In genomic region chr1:148522072-148522471, GRCh38 we compare ENCODE assay signal across 8 cellular contexts. TPM values are rescaled to one million over a fixed set of nuclear protein-coding genes. Genes with fewer than 3 reads are reported as not detected.
DNase-seq lines count a peak whose midpoint lies in the region; ATAC-seq and TF ChIP-seq lines count a peak whose summit lies in the region.
"Not testable (repeated sequence)": the region's sequence is repeated elsewhere in the genome, so short reads cannot be mapped to it uniquely, and the experiment has no call there.

No MANE protein-coding gene starts in this region.

- H3K4me1 Mint-ChIP-seq in WTC11; progenitor cell of endocrine pancreas (ENCODE audit: low read depth): not testable (repeated sequence)

- H3K4me3 ChIP-seq in GM06990 (replicated peaks; ENCODE audit: low read depth, low read length) (peak overlapping the region; percentile 22), left ventricle myocardium inferior (peak overlapping the region; percentile 63)

- not testable (repeated sequence) for H3K36me3 Mint-ChIP-seq in WTC11; progenitor cell of endocrine pancreas (ENCODE audit: insufficient read depth)

- not testable (repeated sequence) for TF ChIP-seq CTCF in GM06990 (IDR thresholded peaks at IDR 0.05; ENCODE audit: insufficient read depth, low read length, poor library complexity, severe bottlenecking); WTC11 (IDR thresholded peaks at IDR 0.05); left ventricle myocardium inferior (IDR thresholded peaks at IDR 0.05; ENCODE audit: borderline replicate concordance); progenitor cell of endocrine pancreas (IDR thresholded peaks at IDR 0.05; ENCODE audit: unreplicated experiment)

- H3K36me3 ChIP-seq in GM06990 (ENCODE audit: control insufficient read depth, insufficient read depth, low read length); left ventricle myocardium inferior: not testable (repeated sequence)

- DNase-seq in GM06990 (ENCODE audit: extremely low read depth, insufficient read length) = peak; percentile 84
- DNase-seq in NCI-H446 treated with DMSO at 0.1 percent for 48 hours (lab: John Stamatoyannopoulos, UW) = peak; percentile 32
- peak; percentile 83 for DNase-seq in WTC11 (ENCODE audit: low spot score)
- DNase-seq in astrocyte of the hippocampus (ENCODE audit: low read depth, low spot score) = peak; percentile 92
- DNase-seq in left ventricle myocardium inferior = peak; percentile 77
- peak; percentile 58 for DNase-seq in progenitor cell of endocrine pancreas (ENCODE audit: low spot score, unreplicated experiment)
- peak; percentile 75 for DNase-seq in superior temporal gyrus (ENCODE audit: extremely low spot score)

- not testable (repeated sequence) for H3K27me3 Mint-ChIP-seq in WTC11 (ENCODE audit: low read depth); progenitor cell of endocrine pancreas

- H3K4me1 ChIP-seq in left ventricle myocardium inferior = not testable (repeated sequence)

- POLR2A ChIA-PET in WTC11 (lab: Charles Lee) = interaction anchor here (1.4 kb wide), 1 partner anchor 188 kb away, joined by 10 read pairs; no protein-coding TSS in a partner anchor

- not testable (repeated sequence) for H3K9me3 Mint-ChIP-seq in WTC11; progenitor cell of endocrine pancreas (ENCODE audit: low read depth)

- ATAC-seq in HG03196 (IDR thresholded peaks at IDR 0.05; ENCODE audit: unreplicated experiment) (peak; percentile 57), WTC11 (peak; percentile 28)

- H3K27ac ChIP-seq in left ventricle myocardium inferior (replicated peaks) = peak overlapping the region; percentile 40

- H3K27ac Mint-ChIP-seq in WTC11 (peak overlapping the region; percentile 99), progenitor cell of endocrine pancreas (peak overlapping the region; percentile 99)

- intact Hi-C loops in left ventricle myocardium inferior (cut with micrococcal nuclease) = not testable (repeated sequence)

- not testable (repeated sequence) for H3K27me3 ChIP-seq in GM06990 (replicated peaks; ENCODE audit: control insufficient read depth, insufficient read depth, low read length); left ventricle myocardium inferior (ENCODE audit: low read depth)

- H3K4me3 Mint-ChIP-seq in WTC11 = peak overlapping the region; percentile 60
- H3K4me3 Mint-ChIP-seq in progenitor cell of endocrine pancreas (ENCODE audit: low read depth) = peak overlapping the region; percentile 78

- H3K9me3 ChIP-seq in left ventricle myocardium inferior (replicated peaks) = not testable (repeated sequence)

- CTCF ChIA-PET in WTC11 (lab: Charles Lee) = not testable (repeated sequence)

RNA-seq across cellular contexts. Expression of gene PPIAL4G, which starts 39.0 kb away (rescaled TPM):
- total RNA-seq in WTC11 (2021) = not detected in 3 replicates
- total RNA-seq in left ventricle myocardium inferior = not detected
- total RNA-seq in progenitor cell of endocrine pancreas = 0.14 TPM in 1 of 2 replicates, not detected in the other

Comparison
In these comparisons a context has a peak if more than half of its experiments do, and no peak if none do; other contexts are left out.
1. Peak in every context shown above with its lines: DNase-seq, ATAC-seq, H3K4me3 ChIP-seq and H3K27ac ChIP-seq.
2. DNase-seq: peak in every context shown above with its lines; median percentile 92 in astrocyte of the hippocampus; 84 in GM06990; 83 in WTC11; 77 in left ventricle myocardium inferior; 75 in superior temporal gyrus; 58 in progenitor cell of endocrine pancreas; 32 in NCI-H446 treated with DMSO at 0.1 percent for 48 hours.